ENCODE assay signal across 24 cellular contexts in the genomic region with DNA sequence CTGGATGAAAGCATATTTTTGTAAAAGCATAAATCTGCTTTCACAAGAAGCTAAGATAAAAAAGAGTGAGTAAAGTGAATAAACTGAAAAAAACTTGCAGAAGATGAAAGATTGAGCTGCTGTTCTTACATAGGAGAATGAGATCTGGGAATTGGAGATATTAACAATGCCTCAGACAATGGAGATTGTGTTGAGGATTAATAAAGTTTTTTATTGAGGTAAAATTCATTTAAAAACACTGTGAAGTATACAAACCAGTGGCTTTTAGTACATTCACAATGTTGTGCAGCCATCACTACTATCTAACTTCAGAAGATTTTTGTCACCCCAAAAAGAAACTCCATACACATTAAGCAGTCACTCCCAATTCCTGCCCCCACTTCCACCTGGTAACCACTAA.
"Had no signal": no experiment of that assay in that cellular context is flagged by ENCODE, and none has a peak within 500 bp of the region (broad histone marks: within the 10 kb centered on the region; RNA-seq: fewer than 3 reads in every experiment).

No MANE protein-coding gene starts in this region.

- H3K4me3 ChIP-seq: colonic mucosa, esophagus squamous epithelium, gastrocnemius medialis, heart right ventricle, left lung, lower lobe of right lung, mucosa of descending colon had no signal

- DNase-seq: colonic mucosa; cortex of kidney; effector CD8-positive, alpha-beta T cell; effector memory CD8-positive, alpha-beta T cell; endodermal cell; erythroblast; esophagus squamous epithelium; foreskin melanocyte; gastrocnemius medialis; glutamatergic neuron; head of caudate nucleus; heart right ventricle; hippocampal formation; left cardiac atrium; left lung; left ventricle myocardium superior; lower lobe of right lung; mesenchymal stem cell; mucosa of descending colon; naive B cell had no signal

- ATAC-seq: effector memory CD8-positive, alpha-beta T cell; esophagus mucosa; gastrocnemius medialis; heart right ventricle; left cardiac atrium; left ventricle myocardium superior; mucosa of descending colon had no signal

- H3K36me3 ChIP-seq: colonic mucosa, esophagus squamous epithelium, gastrocnemius medialis, heart right ventricle, left lung, lower lobe of right lung had no signal

- H3K4me1 ChIP-seq: colonic mucosa, esophagus squamous epithelium, gastrocnemius medialis, heart right ventricle had no signal

- H3K27me3 ChIP-seq: colonic mucosa, left lung had no signal

- H3K9me3 ChIP-seq: colonic mucosa, esophagus squamous epithelium, gastrocnemius medialis, heart right ventricle, left lung, lower lobe of right lung, mucosa of descending colon had no signal

- H3K27ac ChIP-seq: colonic mucosa, esophagus squamous epithelium, gastrocnemius medialis, heart right ventricle, left lung, lower lobe of right lung had no signal

- FAIRE-seq: endometrium, islet of Langerhans, keratinocyte had no signal
